Comparison of ENCODE assay signal across 8 cellular contexts in the genomic region with DNA sequence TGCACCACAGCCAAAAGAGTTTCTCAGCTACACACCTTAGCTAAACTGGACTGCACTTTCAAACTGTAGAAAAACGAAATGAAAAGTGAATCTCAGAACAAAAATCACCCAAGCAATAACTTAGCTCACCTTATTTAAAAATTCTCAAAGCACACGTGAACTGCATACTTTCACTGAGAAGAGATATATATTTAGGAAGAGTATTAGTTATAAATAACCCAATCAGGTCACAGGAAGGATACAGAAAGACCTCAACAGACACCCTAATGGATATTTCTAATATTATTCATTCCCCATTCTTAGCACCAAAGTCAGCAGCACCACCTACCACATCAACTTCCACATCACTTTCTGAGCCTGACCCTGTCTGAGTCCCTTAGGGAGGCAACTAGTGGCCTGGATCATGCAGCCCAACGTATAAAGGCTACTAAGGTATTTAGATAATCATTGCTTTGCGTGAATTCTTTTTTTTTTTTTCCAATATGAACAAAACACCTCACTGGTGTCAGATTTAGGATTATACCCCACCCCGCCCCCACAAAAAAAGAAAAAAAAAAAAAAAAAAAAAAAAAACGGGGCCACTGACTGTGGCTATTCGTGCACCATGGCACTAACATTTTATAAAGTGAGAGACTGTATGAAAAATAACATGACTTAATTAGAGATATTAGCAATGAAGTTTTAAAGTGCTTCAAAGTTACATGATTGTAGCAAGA. TPM values are rescaled to one million over a fixed set of nuclear protein-coding genes. Genes with fewer than 3 reads are reported as not detected.
DNase-seq lines count a peak whose midpoint lies in the region; ATAC-seq and TF ChIP-seq lines count a peak whose summit lies in the region.

No MANE protein-coding gene starts in this region.

- peaks cover 51% of the 10 kb centered on the region for H3K4me1 Mint-ChIP-seq in activated naive CD4-positive, alpha-beta T cell treated with anti-CD3 and anti-CD28 coated beads for 36 hours (ENCODE audit: low read depth)
- peaks cover 46% of the 10 kb centered on the region for H3K4me1 Mint-ChIP-seq in activated naive CD8-positive, alpha-beta T cell (ENCODE audit: low read depth)
- peaks cover 30% of the 10 kb centered on the region for H3K4me1 Mint-ChIP-seq in mesothelial cell of epicardium

- no peak overlapping the region for H3K27ac Mint-ChIP-seq in activated naive CD4-positive, alpha-beta T cell treated with anti-CD3 and anti-CD28 coated beads for 36 hours
- peak overlapping the region; percentile 92 for H3K27ac Mint-ChIP-seq in activated naive CD8-positive, alpha-beta T cell
- peak overlapping the region; percentile 99 for H3K27ac Mint-ChIP-seq in mesothelial cell of epicardium

- peaks cover 6% of the 10 kb centered on the region for H3K36me3 Mint-ChIP-seq in activated naive CD4-positive, alpha-beta T cell treated with anti-CD3 and anti-CD28 coated beads for 36 hours (ENCODE audit: low read depth)
- H3K36me3 Mint-ChIP-seq in activated naive CD8-positive, alpha-beta T cell = peaks cover 6% of the 10 kb centered on the region
- peaks cover 2% of the 10 kb centered on the region for H3K36me3 Mint-ChIP-seq in mesothelial cell of epicardium

- H3K4me3 Mint-ChIP-seq in activated naive CD4-positive, alpha-beta T cell treated with anti-CD3 and anti-CD28 coated beads for 36 hours = peak overlapping the region; percentile 98
- peak overlapping the region; percentile 99 for H3K4me3 Mint-ChIP-seq in activated naive CD8-positive, alpha-beta T cell
- H3K4me3 Mint-ChIP-seq in mesothelial cell of epicardium = peak overlapping the region; percentile 100

- ATAC-seq in HG03064 (IDR thresholded peaks at IDR 0.05; ENCODE audit: low read depth, unreplicated experiment) (peak; percentile 40), HG02623 (IDR thresholded peaks at IDR 0.05; ENCODE audit: unreplicated experiment) (no peak)

- no peak for DNase-seq in activated naive CD4-positive, alpha-beta T cell treated with anti-CD3 and anti-CD28 coated beads for 36 hours
- DNase-seq in activated naive CD4-positive, alpha-beta T cell (lab: John Stamatoyannopoulos, UW) = no peak
- DNase-seq in mesothelial cell of epicardium (ENCODE audit: low spot score in 2 of 2, unreplicated experiment in 2 of 2) = no peak
- DNase-seq in posterior cingulate gyrus = no peak
- DNase-seq in anterior cingulate cortex (lab: John Stamatoyannopoulos, UW) = no peak

- H3K27me3 Mint-ChIP-seq in activated naive CD4-positive, alpha-beta T cell treated with anti-CD3 and anti-CD28 coated beads for 36 hours (ENCODE audit: low read depth) = no peaks in the 10 kb centered on the region
- H3K27me3 Mint-ChIP-seq in activated naive CD8-positive, alpha-beta T cell = no peaks in the 10 kb centered on the region
- H3K27me3 Mint-ChIP-seq in mesothelial cell of epicardium (ENCODE audit: low read depth) = no peaks in the 10 kb centered on the region

- CTCF ChIA-PET in activated naive CD4-positive, alpha-beta T cell treated with anti-CD3 and anti-CD28 coated beads for 36 hours (lab: Charles Lee) = interaction anchor here (0.7 to 0.8 kb wide), 2 partner anchors 132 to 134 kb away, joined by 3 read pairs; no protein-coding TSS in a partner anchor

- intact Hi-C loops in activated naive CD4-positive, alpha-beta T cell treated with anti-CD3 and anti-CD28 coated beads for 36 hours (cut with micrococcal nuclease) = no loop called here
- intact Hi-C loops in posterior cingulate gyrus (cut with DNase I) = no loop called here

- TF ChIP-seq CTCF in mesothelial cell of epicardium (IDR thresholded peaks at IDR 0.05; ENCODE audit: unreplicated experiment) = no peak

- H3K9me3 Mint-ChIP-seq in activated naive CD4-positive, alpha-beta T cell treated with anti-CD3 and anti-CD28 coated beads for 36 hours = no peaks in the 10 kb centered on the region
- peaks cover 3% of the 10 kb centered on the region for H3K9me3 Mint-ChIP-seq in activated naive CD8-positive, alpha-beta T cell (ENCODE audit: low read depth)
- H3K9me3 Mint-ChIP-seq in mesothelial cell of epicardium = peaks cover 3% of the 10 kb centered on the region

RNA-seq across cellular contexts. Expression of a gene that starts 2.6 kb away (rescaled TPM):
- 10 to 100 TPM; 34.5 to 37.2 TPM for total RNA-seq in activated naive CD4-positive, alpha-beta T cell treated with anti-CD3 and anti-CD28 coated beads for 36 hours
- total RNA-seq in mesothelial cell of epicardium = 37.7 to 41.3 TPM (median 40.8 TPM) in 3 replicates
